11 cellular contexts compared by ENCODE assay signal in genomic region chr10:63204667-63205391, GRCh38.
DNase-seq lines count a peak whose midpoint lies in the region; ATAC-seq and TF ChIP-seq lines count a peak whose summit lies in the region.
"Had no signal": no experiment of that assay in that cellular context is flagged by ENCODE, and none has a peak within 500 bp of the region (broad histone marks: within the 10 kb centered on the region; RNA-seq: fewer than 3 reads in every experiment).

No MANE protein-coding gene starts in this region.

- H3K27me3 Mint-ChIP-seq in activated CD4-positive, alpha-beta T cell treated with anti-CD3 and anti-CD28 coated beads for 36 hours, result no peaks in the 10 kb centered on the region
- H3K27me3 Mint-ChIP-seq in T-helper 17 cell (no peaks in the 10 kb centered on the region), osteocyte (ENCODE audit: unreplicated experiment) (no peaks in the 10 kb centered on the region)

- H3K4me3 Mint-ChIP-seq in activated CD4-positive, alpha-beta T cell treated with anti-CD3 and anti-CD28 coated beads for 36 hours, result no peak overlapping the region
- H3K4me3 Mint-ChIP-seq in T-helper 17 cell (peak overlapping the region; percentile 90), osteocyte (ENCODE audit: unreplicated experiment) (no peak overlapping the region)

- peaks cover 0 to 43% of the 10 kb centered on the region in 2 experiments; a peak in 2 of 3 replicates for H3K36me3 ChIP-seq in HEK293 (ENCODE audit: control insufficient read depth in 2 of 2, insufficient read depth in 1 of 2, low read length in 2 of 2)

- CTCF ChIA-PET in activated CD4-positive, alpha-beta T cell treated with anti-CD3 and anti-CD28 coated beads for 36 hours (lab: Charles Lee), result interaction anchor here (0.7 to 1.1 kb wide), 2 partner anchors 80 to 515 kb away, joined by 3 to 4 read pairs; no protein-coding TSS in a partner anchor
- CTCF ChIA-PET in HEK293 (lab: Yijun Ruan, JAX), result interaction anchor here (1.3 kb wide), 1 partner anchor 13 kb away, joined by 3 read pairs; no protein-coding TSS in a partner anchor
- CTCF ChIA-PET in HEK293T (lab: Yijun Ruan, JAX), result interaction anchor here (0.7 kb wide), 1 partner anchor 411 kb away, joined by 4 read pairs; no protein-coding TSS in a partner anchor

- H3K27ac Mint-ChIP-seq in activated CD4-positive, alpha-beta T cell treated with anti-CD3 and anti-CD28 coated beads for 36 hours, result no peak overlapping the region
- peak overlapping the region; percentile 91 for H3K27ac Mint-ChIP-seq in T-helper 17 cell
- peak overlapping the region; percentile 58 for H3K27ac Mint-ChIP-seq in osteocyte (ENCODE audit: unreplicated experiment)

- peaks cover 28% of the 10 kb centered on the region for H3K36me3 Mint-ChIP-seq in activated CD4-positive, alpha-beta T cell treated with anti-CD3 and anti-CD28 coated beads for 36 hours (ENCODE audit: low read depth)
- H3K36me3 Mint-ChIP-seq in T-helper 17 cell (ENCODE audit: low read depth), result peaks cover 12% of the 10 kb centered on the region
- peaks cover 38% of the 10 kb centered on the region for H3K36me3 Mint-ChIP-seq in osteocyte (ENCODE audit: unreplicated experiment)

- no peak for TF ChIP-seq CTCF in HEK293 (tag by site-specific recombination; IDR thresholded peaks at IDR 0.05)
- no peak for TF ChIP-seq CTCF in osteocyte (IDR thresholded peaks at IDR 0.05)

- no peak overlapping the region for H3K27ac ChIP-seq in HEK293 (ENCODE audit: extremely low read depth, low read depth, low read length)
- H3K27ac ChIP-seq: skin epidermis had no signal

- H3K4me3 ChIP-seq in HEK293 (ENCODE audit: low read depth, low read length), result no peak overlapping the region
- H3K4me3 ChIP-seq: skin epidermis, vagina had no signal

- ATAC-seq in activated CD4-positive, alpha-beta T cell treated with anti-CD3 and anti-CD28 coated beads for 36 hours, result peak; percentile 28
- ATAC-seq in T-helper 17 cell, result no peak

- intact Hi-C loops in activated CD4-positive, alpha-beta T cell treated with anti-CD3 and anti-CD28 coated beads for 36 hours (cut with DNase I, micrococcal nuclease), result no loop called here

- peaks cover 10% of the 10 kb centered on the region; the same call in 1 of the 2 replicates for H3K4me1 ChIP-seq in HEK293 (ENCODE audit: control insufficient read depth, insufficient read depth, low read length)

- H3K9me3 ChIP-seq in HEK293 (ENCODE audit: control insufficient read depth, insufficient read depth, low read depth, low read length) (no peaks in the 10 kb centered on the region), T-helper 17 cell (ENCODE audit: control insufficient read depth, low read length, poor library complexity, severe bottlenecking) (no peaks in the 10 kb centered on the region)
- H3K9me3 ChIP-seq: vagina had no signal

- POLR2A ChIA-PET in activated CD4-positive, alpha-beta T cell treated with anti-CD3 and anti-CD28 coated beads for 36 hours (lab: Charles Lee), result no interaction called here
- POLR2A ChIA-PET in HEK293 (lab: Yijun Ruan, JAX) (no interaction called here), HEK293T (lab: Yijun Ruan, JAX) (no interaction called here)

- H3K4me1 Mint-ChIP-seq in activated CD4-positive, alpha-beta T cell treated with anti-CD3 and anti-CD28 coated beads for 36 hours, result peaks cover 37% of the 10 kb centered on the region
- peaks cover 41% of the 10 kb centered on the region for H3K4me1 Mint-ChIP-seq in T-helper 17 cell
- H3K4me1 Mint-ChIP-seq in osteocyte (ENCODE audit: unreplicated experiment), result peaks cover 61% of the 10 kb centered on the region

- no peak for DNase-seq in activated CD4-positive, alpha-beta T cell treated with anti-CD3 and anti-CD28 coated beads for 36 hours
- DNase-seq in activated CD4-positive, alpha-beta T cell treated with anti-CD3 and anti-CD28 coated beads, Interleukin-2, amount 50 U/mL, for 4 hours, result no peak
- DNase-seq in T-helper 17 cell (no peak), osteocyte (ENCODE audit: extremely low spot score, unreplicated experiment) (no peak), HEK293T (ENCODE audit: extremely low spot score) (no peak), AG08396 (ENCODE audit: low spot score) (no peak), C1 segment of cervical spinal cord (lab: John Stamatoyannopoulos, UW) (no peak)
- DNase-seq: SW 1271 had no signal

- H3K9me3 Mint-ChIP-seq in activated CD4-positive, alpha-beta T cell treated with anti-CD3 and anti-CD28 coated beads for 36 hours (ENCODE audit: low read depth), result no peaks in the 10 kb centered on the region
- no peaks in the 10 kb centered on the region for H3K9me3 Mint-ChIP-seq in osteocyte (ENCODE audit: unreplicated experiment)

TF ChIP-seq in HEK293, 187 proteins besides CTCF, POLR2A, EP300 and RAD21:
- TF ChIP-seq ZNF121 (tag by site-specific recombination; IDR thresholded peaks at IDR 0.05) (no peak), PRDM1 (tag by site-specific recombination; IDR thresholded peaks at IDR 0.05) (peak; percentile 59), ZNF626 (tag by site-specific recombination; IDR thresholded peaks at IDR 0.05) (no peak), YY1 (tag by site-specific recombination; IDR thresholded peaks at IDR 0.05) (no peak), ZNF223 (tag by site-specific recombination; IDR thresholded peaks at IDR 0.05) (no peak)

TF ChIP-seq in HEK293T, 16 proteins besides CTCF, POLR2A, EP300 and RAD21:
- TF ChIP-seq BHLHE40 (IDR thresholded peaks at IDR 0.05; ENCODE audit: borderline replicate concordance), result no peak
- no peak for TF ChIP-seq SP1 (IDR thresholded peaks at IDR 0.05)
- TF ChIP-seq ZNF384 (IDR thresholded peaks at IDR 0.05), result no peak
- TF ChIP-seq NFRKB (IDR thresholded peaks at IDR 0.05), result no peak
- TF ChIP-seq ARNT (IDR thresholded peaks at IDR 0.05), result no peak
- TF ChIP-seq FOXM1 (IDR thresholded peaks at IDR 0.05; ENCODE audit: borderline replicate concordance), result no peak
- no peak for TF ChIP-seq PKNOX1 (IDR thresholded peaks at IDR 0.05)
